In genomic region chr16:85479972-85480726, GRCh38 we compare ENCODE assay signal across 9 cellular contexts.
DNase-seq lines count a peak whose midpoint lies in the region; ATAC-seq and TF ChIP-seq lines count a peak whose summit lies in the region.
"Had no signal": no experiment of that assay in that cellular context is flagged by ENCODE, and none has a peak within 500 bp of the region (broad histone marks: within the 10 kb centered on the region; RNA-seq: fewer than 3 reads in every experiment).

No MANE protein-coding gene starts in this region.

- H4K20me1 ChIP-seq in OCI-LY1 (ENCODE audit: insufficient read depth, low read length) = no peaks in the 10 kb centered on the region
- H4K20me1 ChIP-seq in SK-N-SH (ENCODE audit: insufficient read depth) = peaks cover 8% of the 10 kb centered on the region; the same call in 1 of the 2 replicates

- H3K4me2 ChIP-seq in OCI-LY1 (ENCODE audit: low read length) = no peak overlapping the region
- H3K4me2 ChIP-seq in SK-N-SH = no peak overlapping the region

- no peak for TF ChIP-seq RAD21 in SK-N-SH (IDR thresholded peaks at IDR 0.05; ENCODE audit: low read length)

- H3K79me2 ChIP-seq in OCI-LY1 (ENCODE audit: insufficient read depth, low read length) (no peaks in the 10 kb centered on the region), SK-N-SH (ENCODE audit: insufficient read depth) (no peaks in the 10 kb centered on the region)

- CTCF ChIA-PET in A673 (lab: Charles Lee) = no interaction called here
- CTCF ChIA-PET in SK-N-SH (lab: Yijun Ruan, JAX) = interaction anchor here (0.7 kb wide), 1 partner anchor 8 kb away, joined by 3 read pairs; no protein-coding TSS in a partner anchor

- H3K9ac ChIP-seq in OCI-LY1 (ENCODE audit: low read length) (no peak overlapping the region), SK-N-SH (no peak overlapping the region)

- H3F3A ChIP-seq in OCI-LY1 (ENCODE audit: insufficient read depth, low read length) (no peaks in the 10 kb centered on the region), SK-N-SH (replicated peaks; ENCODE audit: insufficient read depth) (no peaks in the 10 kb centered on the region)

- no peaks in the 10 kb centered on the region for H3K27me3 ChIP-seq in A673 (replicated peaks; ENCODE audit: insufficient read depth, low read depth, low read length, poor library complexity)
- H3K27me3 ChIP-seq in OCI-LY1 (ENCODE audit: insufficient read depth, low read length) = peaks cover 10% of the 10 kb centered on the region
- no peaks in the 10 kb centered on the region for H3K27me3 ChIP-seq in SK-N-SH (ENCODE audit: insufficient read depth)

- H3K4me3 ChIP-seq in A673 (ENCODE audit: low read depth, low read length, poor library complexity, severe bottlenecking) (no peak overlapping the region), OCI-LY1 (ENCODE audit: low read depth, low read length, poor library complexity, severe bottlenecking) (no peak overlapping the region), SK-N-SH (ENCODE audit: low read depth in 2 of 2, low read length in 1 of 2) (no peak overlapping the region)

- 78% methylated on average over 22 of the region's 26 CpGs for WGBS in SK-N-SH (ENCODE audit: low lambda C conversion rate)

- DNase-seq in A673 (ENCODE audit: low spot score) (peak; percentile 58), islet precursor cell (peak; percentile 78), SK-N-SH (no peak), NCI-H2029 (lab: John Stamatoyannopoulos, UW) (no peak)
- DNase-seq: effector memory CD8-positive, alpha-beta T cell had no signal

- H3K9me3 ChIP-seq in A673 (ENCODE audit: low read depth, low read length, poor library complexity, severe bottlenecking) (no peaks in the 10 kb centered on the region), OCI-LY1 (ENCODE audit: low read length) (no peaks in the 10 kb centered on the region), SK-N-SH (no peaks in the 10 kb centered on the region)

- H3K4me1 ChIP-seq in A673 (ENCODE audit: insufficient read depth, low read length, poor library complexity, severe bottlenecking) (peaks cover 8% of the 10 kb centered on the region), OCI-LY1 (ENCODE audit: insufficient read depth, low read length, severe bottlenecking) (peaks cover 10% of the 10 kb centered on the region), SK-N-SH (ENCODE audit: control insufficient read depth in 1 of 2, insufficient read depth in 2 of 2, low read depth in 1 of 2, low read length in 1 of 2) (peaks cover 0 to 12% of the 10 kb centered on the region in 2 experiments; a peak in 1 of 4 replicates)

- H3K9me2 ChIP-seq in OCI-LY1 (ENCODE audit: low read depth, low read length) = no peaks in the 10 kb centered on the region
- no peaks in the 10 kb centered on the region for H3K9me2 ChIP-seq in SK-N-SH

- no peak for ATAC-seq in HG03354 (IDR thresholded peaks at IDR 0.05; ENCODE audit: poor library complexity, severe bottlenecking, unreplicated experiment)
- no peak for ATAC-seq in GM19452 (IDR thresholded peaks at IDR 0.05; ENCODE audit: unreplicated experiment)
- ATAC-seq: effector memory CD8-positive, alpha-beta T cell had no signal

- no peak for TF ChIP-seq EP300 in SK-N-SH (IDR thresholded peaks at IDR 0.05; ENCODE audit: borderline replicate concordance in 1 of 2, low read depth in 1 of 2, low read length in 1 of 2)

- H3K36me3 ChIP-seq in A673 (ENCODE audit: insufficient read depth, low read length, poor library complexity, severe bottlenecking) = no peaks in the 10 kb centered on the region
- no peaks in the 10 kb centered on the region for H3K36me3 ChIP-seq in OCI-LY1 (ENCODE audit: insufficient read depth, low read length)
- no peaks in the 10 kb centered on the region for H3K36me3 ChIP-seq in SK-N-SH (replicated peaks in 1 of 2; ENCODE audit: control insufficient read depth in 1 of 2, insufficient read depth in 2 of 2, low read length in 1 of 2)

- no peak overlapping the region for H3K27ac ChIP-seq in A673 (ENCODE audit: low read depth, low read length, poor library complexity, severe bottlenecking)
- H3K27ac ChIP-seq in OCI-LY1 (ENCODE audit: low read depth, low read length, poor library complexity, severe bottlenecking) = no peak overlapping the region
- no peak overlapping the region for H3K27ac ChIP-seq in SK-N-SH (ENCODE audit: low read depth in 2 of 2, low read length in 1 of 2)

- TF ChIP-seq CTCF in A673 (conservative IDR thresholded peaks at IDR 0.05; ENCODE audit: low read depth, low read length) = peak; percentile 46
- peak; percentile 76 for TF ChIP-seq CTCF in GM12874 (IDR thresholded peaks at IDR 0.05; ENCODE audit: insufficient read depth, low read depth, low read length)
- TF ChIP-seq CTCF in OCI-LY1 (IDR thresholded peaks at IDR 0.05; ENCODE audit: low read length) = peak; percentile 58
- TF ChIP-seq CTCF in SK-N-SH (IDR thresholded peaks at IDR 0.05) = no peak

- H2AFZ ChIP-seq in OCI-LY1 (ENCODE audit: low read length) = no peak overlapping the region
- no peak overlapping the region for H2AFZ ChIP-seq in SK-N-SH (ENCODE audit: low read depth)

- POLR2A ChIA-PET in A673 (lab: Charles Lee; ENCODE audit: low non-redundant PET) = no interaction called here
- POLR2A ChIA-PET in SK-N-SH (lab: Yijun Ruan, JAX) = no interaction called here

- intact Hi-C loops in A673 (cut with micrococcal nuclease; ENCODE audit: unreplicated experiment) = no loop called here

- BruUV-seq in A673 (replicated peaks; lab: Mats Ljungman, UMichigan) = no TSS peak

TF ChIP-seq in SK-N-SH, 30 proteins besides CTCF, POLR2A, EP300 and RAD21 (continues in another document):
- TF ChIP-seq RFX5 (IDR thresholded peaks at IDR 0.05; ENCODE audit: low read length) (no peak), SIN3A (IDR thresholded peaks at IDR 0.05; ENCODE audit: borderline replicate concordance, low read depth, low read length) (no peak), FOXJ3 (CRISPR knock-in tag; IDR thresholded peaks at IDR 0.05) (no peak), TCF12 (IDR thresholded peaks at IDR 0.05) (no peak), TEAD4 (IDR thresholded peaks at IDR 0.05; ENCODE audit: borderline replicate concordance, insufficient read depth) (no peak), RXRA (IDR thresholded peaks at IDR 0.05; ENCODE audit: borderline replicate concordance, low read depth) (no peak), MXI1 (IDR thresholded peaks at IDR 0.05; ENCODE audit: low read depth, low read length) (no peak), ELF1 (IDR thresholded peaks at IDR 0.05) (no peak), MEF2A (IDR thresholded peaks at IDR 0.05; ENCODE audit: borderline replicate concordance, low read depth) (no peak), SMC3 (IDR thresholded peaks at IDR 0.05; ENCODE audit: low read depth, low read length) (no peak), POLR2AphosphoS5 (IDR thresholded peaks at IDR 0.05; ENCODE audit: low read depth, low read length) (no peak), USF1 (IDR thresholded peaks at IDR 0.05; ENCODE audit: borderline replicate concordance, low read depth) (no peak), RCOR1 (IDR thresholded peaks at IDR 0.05; ENCODE audit: low read length) (no peak), EZH2phosphoT487 (IDR thresholded peaks at IDR 0.05; ENCODE audit: borderline replicate concordance, low read depth) (no peak)
- TF ChIP-seq, protein P1, sequence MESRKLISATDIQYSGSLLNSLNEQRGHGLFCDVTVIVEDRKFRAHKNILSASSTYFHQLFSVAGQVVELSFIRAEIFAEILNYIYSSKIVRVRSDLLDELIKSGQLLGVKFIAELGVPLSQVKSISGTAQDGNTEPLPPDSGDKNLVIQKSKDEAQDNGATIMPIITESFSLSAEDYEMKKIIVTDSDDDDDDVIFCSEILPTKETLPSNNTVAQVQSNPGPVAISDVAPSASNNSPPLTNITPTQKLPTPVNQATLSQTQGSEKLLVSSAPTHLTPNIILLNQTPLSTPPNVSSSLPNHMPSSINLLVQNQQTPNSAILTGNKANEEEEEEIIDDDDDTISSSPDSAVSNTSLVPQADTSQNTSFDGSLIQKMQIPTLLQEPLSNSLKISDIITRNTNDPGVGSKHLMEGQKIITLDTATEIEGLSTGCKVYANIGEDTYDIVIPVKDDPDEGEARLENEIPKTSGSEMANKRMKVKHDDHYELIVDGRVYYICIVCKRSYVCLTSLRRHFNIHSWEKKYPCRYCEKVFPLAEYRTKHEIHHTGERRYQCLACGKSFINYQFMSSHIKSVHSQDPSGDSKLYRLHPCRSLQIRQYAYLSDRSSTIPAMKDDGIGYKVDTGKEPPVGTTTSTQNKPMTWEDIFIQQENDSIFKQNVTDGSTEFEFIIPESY (IDR thresholded peaks at IDR 0.05; ENCODE audit: borderline replicate concordance, low read depth) = no peak
- TF ChIP-seq, protein P2, sequence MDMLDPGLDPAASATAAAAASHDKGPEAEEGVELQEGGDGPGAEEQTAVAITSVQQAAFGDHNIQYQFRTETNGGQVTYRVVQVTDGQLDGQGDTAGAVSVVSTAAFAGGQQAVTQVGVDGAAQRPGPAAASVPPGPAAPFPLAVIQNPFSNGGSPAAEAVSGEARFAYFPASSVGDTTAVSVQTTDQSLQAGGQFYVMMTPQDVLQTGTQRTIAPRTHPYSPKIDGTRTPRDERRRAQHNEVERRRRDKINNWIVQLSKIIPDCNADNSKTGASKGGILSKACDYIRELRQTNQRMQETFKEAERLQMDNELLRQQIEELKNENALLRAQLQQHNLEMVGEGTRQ (IDR thresholded peaks at IDR 0.05; ENCODE audit: borderline replicate concordance, low read depth, low read length) = no peak

Comparison
In these comparisons a context has a peak if more than half of its experiments do, and no peak if none do; other contexts are left out.
1. DNase-seq: peak in A673 (single experiment) and islet precursor cell (single experiment); none in SK-N-SH (single experiment) and NCI-H2029 (single experiment).